Comparison of ENCODE assay signal across 9 cellular contexts in genomic region chr15:75650908-75651809, GRCh38. TPM values are rescaled to one million over a fixed set of nuclear protein-coding genes. Genes with fewer than 3 reads are reported as not detected.
DNase-seq lines count a peak whose midpoint lies in the region; ATAC-seq and TF ChIP-seq lines count a peak whose summit lies in the region.
"Had no signal": no experiment of that assay in that cellular context is flagged by ENCODE, and none has a peak within 500 bp of the region (broad histone marks: within the 10 kb centered on the region; RNA-seq: fewer than 3 reads in every experiment).

No MANE protein-coding gene starts in this region.

- H3K4me3 ChIP-seq in cardiac fibroblast (replicated peaks in 1 of 2; ENCODE audit: low read depth in 2 of 2, low read length in 2 of 2) (peak overlapping the region; percentile 36 to 83), lower lobe of right lung (peak overlapping the region; percentile 82), upper lobe of right lung (peak overlapping the region; percentile 90)

- H3K27ac ChIP-seq in lower lobe of right lung, result peak overlapping the region; percentile 71
- H3K27ac ChIP-seq in upper lobe of right lung, result peak overlapping the region; percentile 62

- H3K9me3 Mint-ChIP-seq in activated naive CD4-positive, alpha-beta T cell treated with anti-CD3 and anti-CD28 coated beads for 36 hours, result no peaks in the 10 kb centered on the region

- peak; percentile 19 for DNase-seq in activated naive CD4-positive, alpha-beta T cell treated with anti-CD3 and anti-CD28 coated beads for 36 hours
- no peak for DNase-seq in activated naive CD4-positive, alpha-beta T cell treated with Interleukin-2 at 50 U/mL for 16 hours
- DNase-seq in cardiac fibroblast (ENCODE audit: low read depth in 2 of 2), result peak; percentile 45 to 52
- DNase-seq in lower lobe of right lung, result no peak
- DNase-seq in upper lobe of right lung, result no peak
- DNase-seq in NCI-H146 treated with DMSO at 0.1 percent for 48 hours (lab: John Stamatoyannopoulos, UW; ENCODE audit: unreplicated experiment), result no peak
- no peak for DNase-seq in erythroblast (lab: John Stamatoyannopoulos, UW)
- DNase-seq: GDM1 had no signal

- no peak overlapping the region for H3K4me3 Mint-ChIP-seq in activated naive CD4-positive, alpha-beta T cell treated with anti-CD3 and anti-CD28 coated beads for 36 hours

- H3K27me3 Mint-ChIP-seq in activated naive CD4-positive, alpha-beta T cell treated with anti-CD3 and anti-CD28 coated beads for 36 hours (ENCODE audit: low read depth), result no peaks in the 10 kb centered on the region

- H3K9me3 ChIP-seq in lower lobe of right lung (no peaks in the 10 kb centered on the region), upper lobe of right lung (no peaks in the 10 kb centered on the region)

- peaks cover 18% of the 10 kb centered on the region for H3K4me1 Mint-ChIP-seq in activated naive CD4-positive, alpha-beta T cell treated with anti-CD3 and anti-CD28 coated beads for 36 hours (ENCODE audit: low read depth)

- TF ChIP-seq POLR2A in erythroblast (IDR thresholded peaks at IDR 0.05; ENCODE audit: low read length), result no peak

- peaks cover 84% of the 10 kb centered on the region for H3K4me1 ChIP-seq in lower lobe of right lung
- H3K4me1 ChIP-seq in upper lobe of right lung, result peaks cover 64% of the 10 kb centered on the region

- H3K36me3 ChIP-seq in lower lobe of right lung, result peaks cover 38% of the 10 kb centered on the region
- H3K36me3 ChIP-seq in upper lobe of right lung, result peaks cover 5% of the 10 kb centered on the region

- H3K27ac Mint-ChIP-seq in activated naive CD4-positive, alpha-beta T cell treated with anti-CD3 and anti-CD28 coated beads for 36 hours, result peak overlapping the region; percentile 10

- CTCF ChIA-PET in activated naive CD4-positive, alpha-beta T cell treated with anti-CD3 and anti-CD28 coated beads for 36 hours (lab: Charles Lee), result interaction anchor here (1.1 kb wide), 1 partner anchor 142 kb away, joined by 4 read pairs; no protein-coding TSS in a partner anchor

- H3K27me3 ChIP-seq in lower lobe of right lung (ENCODE audit: low read depth) (no peaks in the 10 kb centered on the region), upper lobe of right lung (no peaks in the 10 kb centered on the region)

- intact Hi-C loops in activated naive CD4-positive, alpha-beta T cell treated with anti-CD3 and anti-CD28 coated beads for 36 hours (cut with micrococcal nuclease), result no loop called here
- intact Hi-C loops in lower lobe of right lung (cut with DNase I) (no loop called here), upper lobe of right lung (cut with DNase I) (no loop called here)

- TF ChIP-seq CTCF in cardiac fibroblast (IDR thresholded peaks at IDR 0.05; ENCODE audit: low read depth, low read length), result no peak
- TF ChIP-seq CTCF in lower lobe of right lung (IDR thresholded peaks at IDR 0.05), result no peak
- TF ChIP-seq CTCF in upper lobe of right lung (IDR thresholded peaks at IDR 0.05), result no peak

- H3K36me3 Mint-ChIP-seq in activated naive CD4-positive, alpha-beta T cell treated with anti-CD3 and anti-CD28 coated beads for 36 hours (ENCODE audit: low read depth), result no peaks in the 10 kb centered on the region

- ATAC-seq in lower lobe of right lung (no peak), upper lobe of right lung (no peak), GM21723 (IDR thresholded peaks at IDR 0.05; ENCODE audit: unreplicated experiment) (no peak)

RNA-seq across cellular contexts. Expression of gene SNX33, which starts 3.4 kb away (rescaled TPM):
- 1 to 10 TPM; 1.1 TPM for total RNA-seq in activated naive CD4-positive, alpha-beta T cell treated with anti-CD3 and anti-CD28 coated beads for 36 hours
- 28.9 TPM for total RNA-seq in lower lobe of right lung
- 31.0 TPM for total RNA-seq in upper lobe of right lung

RNA-seq across cellular contexts. Expression of gene IMP3, which starts 11.1 kb away (rescaled TPM):
- total RNA-seq in activated naive CD4-positive, alpha-beta T cell treated with anti-CD3 and anti-CD28 coated beads for 36 hours, result 10 to 100 TPM; 46.1 to 46.8 TPM
- total RNA-seq in lower lobe of right lung, result 56.5 TPM
- 54.9 TPM for total RNA-seq in upper lobe of right lung

RNA-seq across cellular contexts. Expression of gene SNUPN, which starts 25.6 kb away (rescaled TPM):
- 10 to 100 TPM; 28.5 to 33.1 TPM for total RNA-seq in activated naive CD4-positive, alpha-beta T cell treated with anti-CD3 and anti-CD28 coated beads for 36 hours
- total RNA-seq in lower lobe of right lung, result 21.7 TPM
- 23.5 TPM for total RNA-seq in upper lobe of right lung

Comparison
In these comparisons a context has a peak if more than half of its experiments do, and no peak if none do; other contexts are left out.
1. DNase-seq: peak in activated naive CD4-positive, alpha-beta T cell treated with anti-CD3 and anti-CD28 coated beads for 36 hours (single experiment) and cardiac fibroblast (2 of 2); none in activated naive CD4-positive, alpha-beta T cell treated with Interleukin-2 at 50 U/mL for 16 hours (single experiment), lower lobe of right lung (single experiment), upper lobe of right lung (single experiment), NCI-H146 treated with DMSO at 0.1 percent for 48 hours (single experiment) and erythroblast (0 of 2).
2. RNA of gene SNX33, which starts 3.4 kb away (total RNA-seq): 31.0 TPM in upper lobe of right lung (single experiment) and 28.9 TPM in lower lobe of right lung (single experiment); 1.1 TPM in activated naive CD4-positive, alpha-beta T cell treated with anti-CD3 and anti-CD28 coated beads for 36 hours; every median in the first group is over 10 times any median in the second.
3. Peak in every context shown above with its lines, with median percentiles within 50 percentile points of each other: H3K4me3 ChIP-seq.